8 cellular contexts compared by ENCODE assay signal in genomic region chr6:99514089-99514488, GRCh38. TPM values are rescaled to one million over a fixed set of nuclear protein-coding genes. Genes with fewer than 3 reads are reported as not detected.
DNase-seq lines count a peak whose midpoint lies in the region; ATAC-seq and TF ChIP-seq lines count a peak whose summit lies in the region.

No MANE protein-coding gene starts in this region.

- H4K20me1 ChIP-seq in MM.1S (ENCODE audit: insufficient read depth, low read length), result no peaks in the 10 kb centered on the region
- no peaks in the 10 kb centered on the region for H4K20me1 ChIP-seq in neural cell (ENCODE audit: insufficient read depth)

- H2AFZ ChIP-seq in MM.1S (ENCODE audit: low read length) (peak overlapping the region; percentile 83; the same call in 1 of the 2 replicates), neural cell (ENCODE audit: low read depth, low read length) (no peak overlapping the region)

- H3K4me2 ChIP-seq in MM.1S (ENCODE audit: low read depth, low read length) (peak overlapping the region; percentile 71), neural cell (ENCODE audit: low read length) (peak overlapping the region; percentile 83)

- no peak overlapping the region for H3K27ac ChIP-seq in MM.1S (ENCODE audit: low read length)
- H3K27ac ChIP-seq in neural cell (ENCODE audit: low read length), result no peak overlapping the region

- no TSS peak for BruUV-seq in Calu3 (replicated peaks; lab: Mats Ljungman, UMichigan)

- H3K36me3 ChIP-seq in MM.1S (replicated peaks; ENCODE audit: insufficient read depth, low read length) (no peaks in the 10 kb centered on the region), neural cell (ENCODE audit: insufficient read depth, low read length) (no peaks in the 10 kb centered on the region)

- TF ChIP-seq CTCF in Calu3 (IDR thresholded peaks at IDR 0.05; ENCODE audit: unreplicated experiment), result no peak
- TF ChIP-seq CTCF in MM.1S (IDR thresholded peaks at IDR 0.05; ENCODE audit: low read length), result no peak
- no peak for TF ChIP-seq CTCF in choroid plexus epithelial cell (conservative IDR thresholded peaks at IDR 0.05; ENCODE audit: low read depth, low read length)
- TF ChIP-seq CTCF in neural cell (IDR thresholded peaks at IDR 0.05; ENCODE audit: poor library complexity, severe bottlenecking), result no peak

- no peaks in the 10 kb centered on the region for H3K9me3 Mint-ChIP-seq in Calu3 (ENCODE audit: low read depth, unreplicated experiment)

- H3K27me3 Mint-ChIP-seq in Calu3 (ENCODE audit: unreplicated experiment), result no peaks in the 10 kb centered on the region

- CTCF ChIA-PET in Calu3 (lab: Charles Lee), result no interaction called here

- H3K4me1 ChIP-seq in MM.1S (ENCODE audit: low read length), result peaks cover 13% of the 10 kb centered on the region; the same call in 1 of the 2 replicates

- H3K4me3 Mint-ChIP-seq in Calu3 (ENCODE audit: low read depth, unreplicated experiment), result peak overlapping the region; percentile 88

- H3F3A ChIP-seq in MM.1S (ENCODE audit: insufficient read depth, low read length) (peaks cover 15% of the 10 kb centered on the region; the same call in 1 of the 2 replicates), neural cell (ENCODE audit: insufficient read depth, low read length, poor library complexity, severe bottlenecking) (no peaks in the 10 kb centered on the region)

- DNase-seq in Calu3 (no peak), MM.1S (no peak), choroid plexus epithelial cell (ENCODE audit: low read depth) (peak; percentile 55), NAMALWA (ENCODE audit: low spot score) (no peak), NCI-H2196 (lab: John Stamatoyannopoulos, UW; ENCODE audit: unreplicated experiment) (no peak)

- no peak for TF ChIP-seq EP300 in neural cell (conservative IDR thresholded peaks at IDR 0.05; ENCODE audit: poor library complexity, severe bottlenecking)

- H3K27ac Mint-ChIP-seq in Calu3 (ENCODE audit: unreplicated experiment), result no peak overlapping the region

- peak overlapping the region; percentile 90 for H3K4me3 ChIP-seq in MM.1S (ENCODE audit: low read length)
- H3K4me3 ChIP-seq in choroid plexus epithelial cell (ENCODE audit: low read depth, low read length), result peak overlapping the region; percentile 88
- H3K4me3 ChIP-seq in neural cell (ENCODE audit: low read length), result peak overlapping the region; percentile 95

- TF ChIP-seq RAD21 in neural cell (conservative IDR thresholded peaks at IDR 0.05), result no peak

- ATAC-seq in GM21619 (IDR thresholded peaks at IDR 0.05; ENCODE audit: unreplicated experiment), result no peak
- no peak for ATAC-seq in GM18519 (IDR thresholded peaks at IDR 0.05; ENCODE audit: low FRiP score, unreplicated experiment)

- peaks cover 25% of the 10 kb centered on the region for H3K36me3 Mint-ChIP-seq in Calu3 (ENCODE audit: insufficient read depth, unreplicated experiment)

- no peaks in the 10 kb centered on the region for H3K9me3 ChIP-seq in MM.1S (replicated peaks; ENCODE audit: insufficient read depth, low read length)
- no peaks in the 10 kb centered on the region for H3K9me3 ChIP-seq in neural cell (ENCODE audit: low read length)

- intact Hi-C loops in Calu3 (cut with micrococcal nuclease; ENCODE audit: unreplicated experiment), result no loop called here

- H3K27me3 ChIP-seq in MM.1S (replicated peaks; ENCODE audit: insufficient read depth, low read length), result no peaks in the 10 kb centered on the region; the same call in 1 of the 2 replicates
- H3K27me3 ChIP-seq in neural cell (ENCODE audit: insufficient read depth, low read depth, low read length), result peaks cover 5% of the 10 kb centered on the region

- H3K9ac ChIP-seq in MM.1S (ENCODE audit: low read length) (peak overlapping the region; percentile 74; the same call in 1 of the 2 replicates), neural cell (ENCODE audit: low read length) (peak overlapping the region; percentile 71)

- no peaks in the 10 kb centered on the region for H3K9me2 ChIP-seq in MM.1S (replicated peaks; ENCODE audit: insufficient read depth, low read length)
- no peaks in the 10 kb centered on the region for H3K9me2 ChIP-seq in neural cell (ENCODE audit: insufficient read depth, low read length)

- peaks cover 30% of the 10 kb centered on the region for H3K79me2 ChIP-seq in MM.1S (ENCODE audit: low read length)
- H3K79me2 ChIP-seq in neural cell (replicated peaks; ENCODE audit: insufficient read depth, low read length), result no peaks in the 10 kb centered on the region

- peaks cover 18% of the 10 kb centered on the region for H3K4me1 Mint-ChIP-seq in Calu3 (ENCODE audit: low read depth, unreplicated experiment)

TF ChIP-seq in neural cell, 6 proteins besides CTCF, POLR2A, EP300 and RAD21:
- TF ChIP-seq MXI1 (conservative IDR thresholded peaks at IDR 0.05; ENCODE audit: poor library complexity, severe bottlenecking) (no peak), EZH2 (IDR thresholded peaks at IDR 0.05; ENCODE audit: borderline replicate concordance, insufficient read depth, low read length, poor library complexity, severe bottlenecking) (no peak), TAF1 (IDR thresholded peaks at IDR 0.05; ENCODE audit: low read depth) (no peak), POLR2AphosphoS5 (IDR thresholded peaks at IDR 0.05) (no peak), SMC3 (conservative IDR thresholded peaks at IDR 0.05; ENCODE audit: poor library complexity) (no peak)
- TF ChIP-seq, protein P1, sequence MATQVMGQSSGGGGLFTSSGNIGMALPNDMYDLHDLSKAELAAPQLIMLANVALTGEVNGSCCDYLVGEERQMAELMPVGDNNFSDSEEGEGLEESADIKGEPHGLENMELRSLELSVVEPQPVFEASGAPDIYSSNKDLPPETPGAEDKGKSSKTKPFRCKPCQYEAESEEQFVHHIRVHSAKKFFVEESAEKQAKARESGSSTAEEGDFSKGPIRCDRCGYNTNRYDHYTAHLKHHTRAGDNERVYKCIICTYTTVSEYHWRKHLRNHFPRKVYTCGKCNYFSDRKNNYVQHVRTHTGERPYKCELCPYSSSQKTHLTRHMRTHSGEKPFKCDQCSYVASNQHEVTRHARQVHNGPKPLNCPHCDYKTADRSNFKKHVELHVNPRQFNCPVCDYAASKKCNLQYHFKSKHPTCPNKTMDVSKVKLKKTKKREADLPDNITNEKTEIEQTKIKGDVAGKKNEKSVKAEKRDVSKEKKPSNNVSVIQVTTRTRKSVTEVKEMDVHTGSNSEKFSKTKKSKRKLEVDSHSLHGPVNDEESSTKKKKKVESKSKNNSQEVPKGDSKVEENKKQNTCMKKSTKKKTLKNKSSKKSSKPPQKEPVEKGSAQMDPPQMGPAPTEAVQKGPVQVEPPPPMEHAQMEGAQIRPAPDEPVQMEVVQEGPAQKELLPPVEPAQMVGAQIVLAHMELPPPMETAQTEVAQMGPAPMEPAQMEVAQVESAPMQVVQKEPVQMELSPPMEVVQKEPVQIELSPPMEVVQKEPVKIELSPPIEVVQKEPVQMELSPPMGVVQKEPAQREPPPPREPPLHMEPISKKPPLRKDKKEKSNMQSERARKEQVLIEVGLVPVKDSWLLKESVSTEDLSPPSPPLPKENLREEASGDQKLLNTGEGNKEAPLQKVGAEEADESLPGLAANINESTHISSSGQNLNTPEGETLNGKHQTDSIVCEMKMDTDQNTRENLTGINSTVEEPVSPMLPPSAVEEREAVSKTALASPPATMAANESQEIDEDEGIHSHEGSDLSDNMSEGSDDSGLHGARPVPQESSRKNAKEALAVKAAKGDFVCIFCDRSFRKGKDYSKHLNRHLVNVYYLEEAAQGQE (IDR thresholded peaks at IDR 0.05; ENCODE audit: borderline replicate concordance), result no peak
TF ChIP-seq in neural cell: peak in this region for 0.

RNA-seq across cellular contexts. Expression of gene USP45, which starts 1.1 kb away (rescaled TPM):
- total RNA-seq in Calu3 (2022), result 13.8 and 15.0 TPM in 2 replicates
- 5.7 and 6.2 TPM in 2 replicates for polyA plus RNA-seq in neural cell
- 17.7 and 20.0 TPM in 2 replicates for polyA minus RNA-seq in neural cell

RNA-seq across cellular contexts. Expression of gene CCNC, which starts 54.4 kb away (rescaled TPM):
- 78.3 and 84.1 TPM in 2 replicates for total RNA-seq in Calu3 (2022)
- polyA plus RNA-seq in neural cell, result 111 and 117 TPM in 2 replicates
- 75.2 and 226 TPM in 2 replicates for polyA minus RNA-seq in neural cell
